Comparison of ENCODE assay signal across 8 cellular contexts in genomic region chr14:57268161-57269067, GRCh38. TPM values are rescaled to one million over a fixed set of nuclear protein-coding genes. Genes with fewer than 3 reads are reported as not detected.
A peak's percentile ranks its signal among the peaks of the same experiment; 100 is the strongest.
DNase-seq lines count a peak whose midpoint lies in the region; ATAC-seq and TF ChIP-seq lines count a peak whose summit lies in the region.

AP5M1 (plus strand) TSS chr14:57268971; CDS start chr14:57269315, 344 bp downstream.
EXOC5 (minus strand) TSS chr14:57268905; CDS start chr14:57268648, 257 bp downstream.

- H3K4me1 Mint-ChIP-seq in activated naive CD8-positive, alpha-beta T cell (ENCODE audit: low read depth): peaks cover 67% of the 10 kb centered on the region

- peak; percentile 85 for ATAC-seq in HG02623 (IDR thresholded peaks at IDR 0.05; ENCODE audit: unreplicated experiment)

- no peaks in the 10 kb centered on the region for H3K36me3 Mint-ChIP-seq in activated naive CD8-positive, alpha-beta T cell

- peak; percentile 97 for DNase-seq in NCI-H1105 (lab: John Stamatoyannopoulos, UW)
- DNase-seq in SKM-1 treated with dmso at 0.1 percent for 144 hours (lab: John Stamatoyannopoulos, UW; ENCODE audit: unreplicated experiment): peak; percentile 76
- DNase-seq in glomerular endothelial cell (ENCODE audit: extremely low read depth, low read depth, low spot score): no peak
- DNase-seq in occipital lobe (lab: John Stamatoyannopoulos, UW): peak; percentile 88

- H3K9me3 Mint-ChIP-seq in activated naive CD8-positive, alpha-beta T cell (ENCODE audit: low read depth): no peaks in the 10 kb centered on the region

- TF ChIP-seq POLR2A in GM10847 (IDR thresholded peaks at IDR 0.05; ENCODE audit: extremely low read depth, insufficient read length): peak; percentile 35

- H3K27ac ChIP-seq in temporal lobe (ENCODE audit: low read depth, low read length): peak within 1 kb of the TSS; percentile 83

- H3K27ac Mint-ChIP-seq in activated naive CD8-positive, alpha-beta T cell: peak within 1 kb of the TSS; percentile 100

- no peaks in the 10 kb centered on the region for H3K27me3 Mint-ChIP-seq in activated naive CD8-positive, alpha-beta T cell

- H3K4me3 Mint-ChIP-seq in activated naive CD8-positive, alpha-beta T cell: peak within 1 kb of the TSS; percentile 99

RNA-seq across cellular contexts. Expression of gene AP5M1, which starts in this region (rescaled TPM):
- 27.9 and 30.7 TPM in 2 replicates for total RNA-seq in glomerular endothelial cell
- 29.0 TPM for total RNA-seq in occipital lobe
- total RNA-seq in temporal lobe: 24.8 TPM

RNA-seq across cellular contexts. Expression of gene EXOC5, which starts in this region (rescaled TPM):
- total RNA-seq in glomerular endothelial cell (70.1 and 74.1 TPM in 2 replicates), occipital lobe (141 TPM), temporal lobe (102 TPM)
